ENCODE assay signal across 8 cellular contexts in the genomic region with DNA sequence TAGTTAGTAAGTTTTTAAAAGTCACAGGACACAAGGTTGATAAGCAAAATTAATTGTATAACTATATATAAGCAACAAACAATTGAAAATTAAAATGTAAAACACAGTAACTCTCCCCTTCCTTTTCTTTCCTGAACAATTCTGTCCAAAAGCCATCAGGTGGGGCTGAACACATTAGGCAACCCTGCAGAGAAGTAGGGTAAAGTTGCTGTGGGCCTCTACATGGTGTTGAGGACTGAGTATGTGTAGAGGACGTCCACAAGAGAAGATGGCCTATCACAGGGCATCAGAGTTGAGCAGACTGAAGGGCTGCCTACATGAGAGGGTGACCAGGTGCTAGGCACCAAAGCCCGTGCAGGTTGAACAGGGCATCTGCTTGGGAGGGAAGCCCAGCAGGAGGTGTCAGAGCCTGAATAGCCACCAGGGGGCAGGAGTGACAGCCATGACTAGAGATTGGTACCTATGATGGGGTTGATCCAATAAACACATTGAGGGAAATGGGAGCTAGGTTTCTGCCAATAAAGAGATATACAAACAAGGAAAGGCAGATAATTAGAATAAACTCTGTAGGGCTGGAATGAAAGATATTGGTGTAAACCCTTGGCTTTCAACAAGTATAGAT.
DNase-seq lines count a peak whose midpoint lies in the region; ATAC-seq and TF ChIP-seq lines count a peak whose summit lies in the region.

No MANE protein-coding gene starts in this region.

- H3K4me3 ChIP-seq in AG04449 (ENCODE audit: low read depth, low read length) (no peak overlapping the region), foreskin fibroblast (ENCODE audit: low read depth in 1 of 2, low read length in 2 of 2) (no peak overlapping the region)

- ATAC-seq in GM18861 (IDR thresholded peaks at IDR 0.05; ENCODE audit: unreplicated experiment) (peak; percentile 59), GM18520 (IDR thresholded peaks at IDR 0.05; ENCODE audit: unreplicated experiment) (no peak), GM21723 (IDR thresholded peaks at IDR 0.05; ENCODE audit: unreplicated experiment) (no peak)

- POLR2A ChIA-PET in AG04449 (lab: Yijun Ruan, JAX) = no interaction called here

- peak; percentile 37 for TF ChIP-seq CTCF in AG04449 (IDR thresholded peaks at IDR 0.05; ENCODE audit: insufficient read depth, low read length, missing control alignments)
- TF ChIP-seq CTCF in foreskin fibroblast (IDR thresholded peaks at IDR 0.05; ENCODE audit: low read depth, low read length) = peak; percentile 37

- CTCF ChIA-PET in AG04449 (lab: Yijun Ruan, JAX) = interaction anchor here (1.0 kb wide), 1 partner anchor 32 kb away, joined by 4 read pairs; no protein-coding TSS in a partner anchor

- DNase-seq in AG04449 (ENCODE audit: low read depth, low spot score) (no peak), NCI-H2029 treated with DMSO at 0.1 percent for 48 hours (lab: John Stamatoyannopoulos, UW) (peak; percentile 29), foreskin fibroblast (no peak)
- DNase-seq in activated CD8-positive, alpha-beta memory T cell treated with anti-CD3 and anti-CD28 coated beads for 1 hour (ENCODE audit: extremely low read depth in 1 of 2, low read depth in 1 of 2) = peak; percentile 3 to 9
- peak; percentile 59 for DNase-seq in stimulated activated CD4-positive, alpha-beta T cell treated with anti-CD3 and anti-CD28 coated beads, Interleukin-4, amount 100 ng/mL, for 24 hours

Comparison
In these comparisons a context has a peak if more than half of its experiments do, and no peak if none do; other contexts are left out.
1. DNase-seq: peak in NCI-H2029 treated with DMSO at 0.1 percent for 48 hours (single experiment), activated CD8-positive, alpha-beta memory T cell treated with anti-CD3 and anti-CD28 coated beads for 1 hour (2 of 2) and stimulated activated CD4-positive, alpha-beta T cell treated with anti-CD3 and anti-CD28 coated beads, Interleukin-4, amount 100 ng/mL, for 24 hours (single experiment); none in AG04449 (single experiment) and foreskin fibroblast (0 of 2).